Comparison of ENCODE assay signal across 10 cellular contexts in the genomic region with DNA sequence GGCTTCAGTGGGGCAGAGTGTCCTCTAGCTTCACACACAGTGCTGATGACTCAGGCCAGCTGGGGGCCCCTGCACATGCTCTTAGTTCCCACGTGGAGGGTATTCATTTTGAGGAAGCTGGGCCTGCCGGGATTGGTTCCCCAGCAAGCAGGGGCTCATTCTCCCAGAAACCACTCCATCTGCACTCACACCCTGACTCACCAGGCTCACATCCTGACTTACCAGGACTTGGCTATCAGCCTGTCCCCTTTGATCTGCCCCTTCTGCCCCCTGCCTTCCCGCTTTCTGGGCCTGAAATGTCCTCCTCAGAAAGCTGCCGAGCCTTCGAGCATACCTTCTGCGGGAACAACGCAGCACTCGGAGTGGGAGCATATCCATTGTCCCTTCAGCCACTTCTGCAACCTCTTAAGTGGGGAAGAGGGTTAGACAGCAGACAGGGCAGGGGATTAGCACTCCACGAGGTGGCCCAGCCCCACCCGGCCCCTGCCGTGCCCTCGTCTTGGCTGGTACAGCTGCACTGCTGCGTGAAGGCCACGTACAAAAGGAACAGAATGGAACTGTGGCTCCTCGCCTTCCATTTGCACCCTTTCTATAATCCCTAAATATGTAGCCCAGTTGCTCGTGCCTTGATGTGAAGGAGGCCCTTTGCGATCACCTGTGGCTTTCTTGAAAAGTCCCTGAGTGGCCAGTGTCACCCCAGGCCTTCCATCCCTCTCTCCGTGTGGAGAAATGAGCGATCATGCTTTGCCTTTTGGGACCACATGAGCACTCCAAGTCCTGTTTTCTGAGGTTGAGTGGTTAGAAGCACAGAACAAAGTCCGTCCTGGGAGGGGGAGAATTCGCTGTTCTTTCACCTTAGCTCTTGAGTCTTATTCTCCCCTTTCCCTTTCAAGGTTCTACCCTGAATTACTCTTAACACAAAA. TPM values are rescaled to one million over a fixed set of nuclear protein-coding genes. Genes with fewer than 3 reads are reported as not detected.
DNase-seq lines count a peak whose midpoint lies in the region; ATAC-seq and TF ChIP-seq lines count a peak whose summit lies in the region.
"Had no signal": no experiment of that assay in that cellular context is flagged by ENCODE, and none has a peak within 500 bp of the region (broad histone marks: within the 10 kb centered on the region; RNA-seq: fewer than 3 reads in every experiment).

No MANE protein-coding gene starts in this region.

- H3K4me1 ChIP-seq in left lung (peaks cover 35 to 50% of the 10 kb centered on the region in 2 donors), tibial nerve (peaks cover 0 to 51% (median 45%) of the 10 kb centered on the region in 4 donors)

- H3K9me3 ChIP-seq in left lung, result no peaks in the 10 kb centered on the region
- no peaks in the 10 kb centered on the region for H3K9me3 ChIP-seq in tibial nerve
- H3K9me3 ChIP-seq: A549 had no signal

- H3K27me3 ChIP-seq in left lung (no peaks in the 10 kb centered on the region), tibial nerve (no peaks in the 10 kb centered on the region)

- intact Hi-C loops in left lung (cut with DNase I), result no loop called here

- ATAC-seq in left lung (peak; percentile 3), GM21529 (IDR thresholded peaks at IDR 0.05; ENCODE audit: unreplicated experiment) (no peak)
- ATAC-seq: T-helper 17 cell had no signal

- DNase-seq in NCI-H748 (lab: John Stamatoyannopoulos, UW; ENCODE audit: unreplicated experiment), result peak; percentile 16
- DNase-seq in NCI-H748 treated with DMSO at 0.1 percent for 48 hours (lab: John Stamatoyannopoulos, UW), result no peak
- DNase-seq in left lung, result no peak
- no peak for DNase-seq in tibial nerve (ENCODE audit: low spot score in 2 of 2)
- no peak for DNase-seq in GM13977 (ENCODE audit: low spot score)
- DNase-seq in SKM-1 (lab: John Stamatoyannopoulos, UW; ENCODE audit: unreplicated experiment), result no peak
- DNase-seq: T-helper 17 cell had no signal

- TF ChIP-seq CTCF in left lung (IDR thresholded peaks at IDR 0.05) (no peak), tibial nerve (IDR thresholded peaks at IDR 0.05) (no peak), GM13977 (IDR thresholded peaks at IDR 0.05; ENCODE audit: extremely low read depth, insufficient read depth, missing control alignments) (no peak)

- H3K27ac ChIP-seq in angular gyrus (ENCODE audit: low read depth, low read length), result peak overlapping the region; percentile 88
- H3K27ac ChIP-seq in left lung, result peak overlapping the region; percentile 73 to 75
- H3K27ac ChIP-seq in tibial nerve, result peak overlapping the region in 3 of 4 donors; percentile 58 to 83 (median 70)

- H3K4me3 ChIP-seq in left lung (no peak overlapping the region), tibial nerve (no peak overlapping the region)
- H3K4me3 ChIP-seq: A549 had no signal

- H3K36me3 ChIP-seq in left lung, result peaks cover 0 to 16% of the 10 kb centered on the region in 2 donors
- H3K36me3 ChIP-seq in tibial nerve, result peaks cover 0 to 35% (median 0%) of the 10 kb centered on the region in 3 donors

- no peak for TF ChIP-seq POLR2A in tibial nerve (IDR thresholded peaks at IDR 0.05)

- 85 to 91% methylated on average over 20 to 21 of the region's 21 CpGs for WGBS in tibial nerve, 2 donors

- in situ Hi-C loops in GM13977 (cut with MboI; ENCODE audit: low pct_unique_long_range_greater_than_20kb, low sequenced_read_pairs, unreplicated experiment), result no loop called here

- TF ChIP-seq EP300 in tibial nerve (IDR thresholded peaks at IDR 0.05), result no peak

RNA-seq across cellular contexts. Expression of a gene that starts 26.1 kb away (rescaled TPM):
- total RNA-seq in left lung (10 to 100 TPM; 39.6 to 54.1 TPM), tibial nerve (10 to 100 TPM; 62.7 to 77.6 (median 69.8) TPM)
